10 cellular contexts compared by ENCODE assay signal in genomic region chr5:159198063-159199036, GRCh38. TPM values are rescaled to one million over a fixed set of nuclear protein-coding genes. Genes with fewer than 3 reads are reported as not detected.
DNase-seq lines count a peak whose midpoint lies in the region; ATAC-seq and TF ChIP-seq lines count a peak whose summit lies in the region.
"Had no signal": no experiment of that assay in that cellular context is flagged by ENCODE, and none has a peak within 500 bp of the region (broad histone marks: within the 10 kb centered on the region; RNA-seq: fewer than 3 reads in every experiment).

No MANE protein-coding gene starts in this region.

- TF ChIP-seq CTCF in psoas muscle (IDR thresholded peaks at IDR 0.05) (no peak), GM23338 (conservative IDR thresholded peaks at IDR 0.05; ENCODE audit: low read depth in 2 of 2) (no peak), neural progenitor cell (IDR thresholded peaks at IDR 0.05) (no peak)

- H3K4me3 ChIP-seq in psoas muscle (no peak overlapping the region), GM23338 (no peak overlapping the region), neural progenitor cell (no peak overlapping the region)
- H3K4me3 ChIP-seq: SK-N-MC had no signal

- no peaks in the 10 kb centered on the region for H3K27me3 ChIP-seq in psoas muscle (ENCODE audit: insufficient read depth in 3 of 3, low read length in 2 of 3)
- no peaks in the 10 kb centered on the region for H3K27me3 ChIP-seq in GM23338 (ENCODE audit: insufficient read depth)
- H3K27me3 ChIP-seq in neural progenitor cell, result no peaks in the 10 kb centered on the region

- H2AFZ ChIP-seq in GM23338, result no peak overlapping the region
- H2AFZ ChIP-seq in neural progenitor cell (replicated peaks), result no peak overlapping the region

- H3K4me1 Mint-ChIP-seq in T-helper 2 cell treated with Interferon-gamma antibody and Interleukin-4, amounts not matched to agents 5 μg/mL and 100 μg/mL, for 36 hours (ENCODE audit: low read depth), result peaks cover 34% of the 10 kb centered on the region
- H3K4me1 Mint-ChIP-seq in GM23338 (peaks cover 7% of the 10 kb centered on the region; the same call in 2 of the 3 replicates), neural progenitor cell (no peaks in the 10 kb centered on the region)

- H3K4me2 ChIP-seq in GM23338 (no peak overlapping the region), neural progenitor cell (no peak overlapping the region)

- DNase-seq in CD1c-positive myeloid dendritic cell (ENCODE audit: extremely low spot score), result peak; percentile 64
- DNase-seq in GM19240 (ENCODE audit: insufficient read length, low spot score), result peak; percentile 23
- no peak for DNase-seq in T-helper 2 cell treated with Interferon-gamma antibody and Interleukin-4, amounts not matched to agents 5 μg/mL and 100 μg/mL, for 36 hours (ENCODE audit: low spot score)
- no peak for DNase-seq in DMS 273 treated with DMSO at 0.1 percent for 48 hours (lab: John Stamatoyannopoulos, UW)
- DNase-seq in psoas muscle, result no peak
- DNase-seq in GM23338 (ENCODE audit: low spot score), result no peak
- DNase-seq in neural progenitor cell (ENCODE audit: low spot score), result no peak
- DNase-seq: nucleus accumbens had no signal

- H3K36me3 ChIP-seq in psoas muscle (ENCODE audit: insufficient read depth in 1 of 2, low read depth in 1 of 2) (peaks cover 0 to 26% of the 10 kb centered on the region in 2 donors), GM23338 (ENCODE audit: insufficient read depth) (peaks cover 3% of the 10 kb centered on the region; the same call in 1 of the 2 replicates), neural progenitor cell (peaks cover 9% of the 10 kb centered on the region)

- H3K9me3 ChIP-seq in psoas muscle (no peaks in the 10 kb centered on the region), neural progenitor cell (ENCODE audit: low read depth) (no peaks in the 10 kb centered on the region)

- H3K4me1 ChIP-seq in psoas muscle (no peaks in the 10 kb centered on the region), GM23338 (ENCODE audit: insufficient read depth) (no peaks in the 10 kb centered on the region), neural progenitor cell (peaks cover 3% of the 10 kb centered on the region)

- peaks cover 59% of the 10 kb centered on the region for H3K36me3 Mint-ChIP-seq in T-helper 2 cell treated with Interferon-gamma antibody and Interleukin-4, amounts not matched to agents 5 μg/mL and 100 μg/mL, for 36 hours (ENCODE audit: low read depth)
- peaks cover 8% of the 10 kb centered on the region; the same call in 2 of the 3 replicates for H3K36me3 Mint-ChIP-seq in GM23338 (ENCODE audit: low read depth)
- H3K36me3 Mint-ChIP-seq in neural progenitor cell, result peaks cover 42% of the 10 kb centered on the region

- no peaks in the 10 kb centered on the region for H3K9me3 Mint-ChIP-seq in T-helper 2 cell treated with Interferon-gamma antibody and Interleukin-4, amounts not matched to agents 5 μg/mL and 100 μg/mL, for 36 hours
- H3K9me3 Mint-ChIP-seq in GM23338 (no peaks in the 10 kb centered on the region), neural progenitor cell (no peaks in the 10 kb centered on the region)

- ATAC-seq in HG03095 (IDR thresholded peaks at IDR 0.05; ENCODE audit: unreplicated experiment) (peak; percentile 93), psoas muscle (no peak), GM23338 (no peak)

- 96 to 99% (median 98%) methylated on average over 5 of the region's 5 CpGs for WGBS in psoas muscle, 3 donors

- H4K20me1 ChIP-seq in GM23338 (replicated peaks; ENCODE audit: insufficient read depth) (peaks cover 15% of the 10 kb centered on the region), neural progenitor cell (ENCODE audit: low read depth) (peaks cover 61% of the 10 kb centered on the region)

- intact Hi-C loops in psoas muscle (cut with DNase I), result no loop called here

- H3K79me2 ChIP-seq in GM23338 (replicated peaks; ENCODE audit: insufficient read depth) (peaks cover 53% of the 10 kb centered on the region), neural progenitor cell (ENCODE audit: low read depth) (peaks cover 90% of the 10 kb centered on the region)

- H3K4me3 Mint-ChIP-seq in T-helper 2 cell treated with Interferon-gamma antibody and Interleukin-4, amounts not matched to agents 5 μg/mL and 100 μg/mL, for 36 hours, result peak overlapping the region; percentile 27
- H3K4me3 Mint-ChIP-seq in GM23338 (no peak overlapping the region), neural progenitor cell (no peak overlapping the region)

- H3K27ac ChIP-seq in psoas muscle (no peak overlapping the region), GM23338 (ENCODE audit: low read depth) (no peak overlapping the region), neural progenitor cell (no peak overlapping the region)
- H3K27ac ChIP-seq: SK-N-MC had no signal

- no peaks in the 10 kb centered on the region for H3F3A ChIP-seq in GM23338 (replicated peaks; ENCODE audit: low read depth)
- H3F3A ChIP-seq in neural progenitor cell (ENCODE audit: low read depth), result no peaks in the 10 kb centered on the region

- H3K27ac Mint-ChIP-seq in T-helper 2 cell treated with Interferon-gamma antibody and Interleukin-4, amounts not matched to agents 5 μg/mL and 100 μg/mL, for 36 hours, result peak overlapping the region; percentile 79
- no peak overlapping the region for H3K27ac Mint-ChIP-seq in GM23338
- no peak overlapping the region for H3K27ac Mint-ChIP-seq in neural progenitor cell

- no peaks in the 10 kb centered on the region for H3K9me2 ChIP-seq in GM23338 (ENCODE audit: insufficient read depth)

- no peaks in the 10 kb centered on the region for H3K27me3 Mint-ChIP-seq in T-helper 2 cell treated with Interferon-gamma antibody and Interleukin-4, amounts not matched to agents 5 μg/mL and 100 μg/mL, for 36 hours (ENCODE audit: low read depth)
- H3K27me3 Mint-ChIP-seq in GM23338 (ENCODE audit: insufficient read depth, low read depth, poor library complexity) (no peaks in the 10 kb centered on the region), neural progenitor cell (ENCODE audit: insufficient read depth, low read depth) (no peaks in the 10 kb centered on the region)

- no peak overlapping the region for H3K9ac ChIP-seq in neural progenitor cell

TF ChIP-seq in GM23338, 12 proteins besides CTCF, POLR2A, EP300 and RAD21 (continues in another document):
- no peak for TF ChIP-seq ZNF462 (CRISPR knock-in tag; IDR thresholded peaks at IDR 0.05)
- TF ChIP-seq STAT1 (IDR thresholded peaks at IDR 0.05; ENCODE audit: unreplicated experiment), result no peak

RNA-seq across cellular contexts. Expression of gene RNF145, which starts 11.0 kb away (rescaled TPM):
- 10 to 100 TPM in 3 of 4 donors, 1 to 10 TPM in 1; 8.8 to 17.8 (median 13.8) TPM for total RNA-seq in psoas muscle
- polyA plus RNA-seq in psoas muscle, result 10 to 100 TPM in 2 of 3 donors, 1 to 10 TPM in 1; 6.0 to 13.3 (median 13.2) TPM
- total RNA-seq in GM23338 (2014; rRNA removed; shearing (Covaris generic)), result 37.1 and 43.5 TPM in 2 replicates
- polyA plus RNA-seq in GM23338 (2016; fragmentation: Nextera tagmentation; extraction: Ambion mirVana), result 15.6 and 16.4 TPM in 2 replicates
- total RNA-seq in neural progenitor cell (ENCODE audit: low replicate concordance), result 65.2 and 80.0 TPM in 2 replicates

Comparison
In these comparisons a context has a peak if more than half of its experiments do, and no peak if none do; other contexts are left out.
1. DNase-seq: peak in CD1c-positive myeloid dendritic cell (single experiment) and GM19240 (single experiment); none in T-helper 2 cell treated with Interferon-gamma antibody and Interleukin-4, amounts not matched to agents 5 μg/mL and 100 μg/mL, for 36 hours (single experiment), DMS 273 treated with DMSO at 0.1 percent for 48 hours (single experiment), psoas muscle (0 of 2), GM23338 (single experiment) and neural progenitor cell (single experiment).